ENCODE assay signal across 14 cellular contexts in genomic region chr11:11478687-11479086, GRCh38.
DNase-seq lines count a peak whose midpoint lies in the region; ATAC-seq, FAIRE-seq and TF ChIP-seq lines count a peak whose summit lies in the region.
"Had no signal": no experiment of that assay in that cellular context is flagged by ENCODE, and none has a peak within 500 bp of the region (broad histone marks: within the 10 kb centered on the region; RNA-seq: fewer than 3 reads in every experiment).

No MANE protein-coding gene starts in this region.

- H3K4me3 ChIP-seq in BE2C (ENCODE audit: low read depth, low read length) (no peak overlapping the region), HCT116 (replicated peaks in 1 of 2; ENCODE audit: low read depth in 1 of 2, low read length in 2 of 2) (no peak overlapping the region), bronchial epithelial cell (ENCODE audit: low read depth, low read length) (no peak overlapping the region)
- H3K4me3 ChIP-seq: GM23248, SJSA1 had no signal

- no TSS peak for BruUV-seq in HCT116 (replicated peaks; lab: Mats Ljungman, UMichigan)

- no peaks in the 10 kb centered on the region for H3K36me3 ChIP-seq in BE2C
- no peaks in the 10 kb centered on the region for H3K36me3 ChIP-seq in HCT116 (ENCODE audit: control insufficient read depth in 1 of 2, insufficient read depth in 2 of 2, low read length in 2 of 2)
- H3K36me3 ChIP-seq in bronchial epithelial cell (ENCODE audit: control insufficient read depth, insufficient read depth, low read length) = no peaks in the 10 kb centered on the region
- H3K36me3 ChIP-seq: SJSA1 had no signal

- no peak overlapping the region for H3K4me2 ChIP-seq in HCT116 (ENCODE audit: low read length)

- no peak for TF ChIP-seq RAD21 in HCT116 (IDR thresholded peaks at IDR 0.05; ENCODE audit: low read depth)

- RAD21 ChIA-PET in HCT116 (lab: Charles Lee; ENCODE audit: low non-redundant PET in 1 of 2, low total read pairs in 2 of 2, uncharacterized antibody in 2 of 2, unreplicated experiment in 2 of 2) = no interaction called here

- no peak overlapping the region for H2AFZ ChIP-seq in HCT116 (ENCODE audit: low read depth, low read length, poor library complexity, severe bottlenecking)
- H2AFZ ChIP-seq: GM23248 had no signal

- no peak overlapping the region for H3K9ac ChIP-seq in HCT116 (ENCODE audit: low read length)
- H3K9ac ChIP-seq: GM23248 had no signal

- H4K20me1 ChIP-seq in HCT116 (ENCODE audit: insufficient read depth) = no peaks in the 10 kb centered on the region

- no peaks in the 10 kb centered on the region for H3K27me3 ChIP-seq in BE2C
- H3K27me3 ChIP-seq in HCT116 (ENCODE audit: insufficient read depth, low read length) = no peaks in the 10 kb centered on the region
- H3K27me3 ChIP-seq in bronchial epithelial cell (ENCODE audit: control insufficient read depth, insufficient read depth, low read length) = no peaks in the 10 kb centered on the region
- H3K27me3 ChIP-seq: SJSA1 had no signal

- no peak overlapping the region for H3K27ac ChIP-seq in HCT116 (ENCODE audit: low read depth, low read length)
- H3K27ac ChIP-seq: GM23248, SJSA1 had no signal

- intact Hi-C loops in HCT116 (cut with micrococcal nuclease) = no loop called here

- H3K9me2 ChIP-seq in HCT116 (ENCODE audit: insufficient read depth) = no peaks in the 10 kb centered on the region

- ATAC-seq in HCT116 (no peak), GM18505 (IDR thresholded peaks at IDR 0.05; ENCODE audit: unreplicated experiment) (no peak), HG03439 (IDR thresholded peaks at IDR 0.05; ENCODE audit: unreplicated experiment) (no peak)

- TF ChIP-seq CTCF in BE2C (IDR thresholded peaks at IDR 0.05; ENCODE audit: low read depth, low read length) (0 out of 2 replicates have a peak, but pooled peaks have one; percentile 4), HCT116 (IDR thresholded peaks at IDR 0.05 in 2 of 3, conservative IDR thresholded peaks at IDR 0.05 in 1 of 3; ENCODE audit: borderline replicate concordance in 1 of 3, insufficient read depth in 1 of 3, low read depth in 2 of 3, low read length in 2 of 3) (peak in 2 of 3 experiments; percentile 26 to 43; a peak in 3 of 6 replicates), bronchial epithelial cell (IDR thresholded peaks at IDR 0.05; ENCODE audit: insufficient read depth, low read length, severe bottlenecking) (no peak)

- DNase-seq in BE2C (no peak), HCT116 (ENCODE audit: low read depth, low spot score) (no peak), bronchial epithelial cell (ENCODE audit: low read depth) (no peak), iPS-NIHi11 (ENCODE audit: low spot score) (peak; percentile 71), NCI-H128 (lab: John Stamatoyannopoulos, UW; ENCODE audit: unreplicated experiment) (no peak)
- DNase-seq: AML-193; CD4-positive, CD25-positive, alpha-beta regulatory T cell; DMS79 treated with DMSO at 0.1 percent for 48 hours; GF-D8; GM23248; NCI-H1694 had no signal

- no peak for TF ChIP-seq POLR2A in HCT116 (IDR thresholded peaks at IDR 0.05; ENCODE audit: borderline replicate concordance, extremely low read depth, insufficient read depth, insufficient read length)
- TF ChIP-seq POLR2A in GM18505 (IDR thresholded peaks at IDR 0.05; ENCODE audit: borderline replicate concordance, extremely low read depth, insufficient read depth, insufficient read length) = no peak

- H3K9me3 ChIP-seq in BE2C (no peaks in the 10 kb centered on the region), HCT116 (ENCODE audit: control insufficient read depth in 1 of 2, insufficient read depth in 1 of 2, low read depth in 1 of 2, low read length in 2 of 2) (no peaks in the 10 kb centered on the region)
- H3K9me3 ChIP-seq: SJSA1 had no signal

- peak; percentile 36 for FAIRE-seq in bronchial epithelial cell (lab: Jason Lieb, UNC)

- H3K4me1 ChIP-seq in BE2C = peaks cover 2% of the 10 kb centered on the region; the same call in 1 of the 2 replicates
- no peaks in the 10 kb centered on the region; a peak in 1 of 4 replicates for H3K4me1 ChIP-seq in HCT116 (ENCODE audit: control insufficient read depth in 1 of 2, insufficient read depth in 2 of 2, low read length in 2 of 2)
- H3K4me1 ChIP-seq: SJSA1 had no signal

- POLR2A ChIA-PET in HCT116 (lab: Charles Lee) = no interaction called here

- CTCF ChIA-PET in HCT116 (lab: Charles Lee) = no interaction called here

- no peaks in the 10 kb centered on the region for H3K79me2 ChIP-seq in HCT116 (ENCODE audit: insufficient read depth, low read length)

TF ChIP-seq in HCT116, 20 proteins besides CTCF, POLR2A, EP300 and RAD21:
- TF ChIP-seq YY1 (IDR thresholded peaks at IDR 0.05; ENCODE audit: extremely low read depth, insufficient replicate concordance, low read depth, low read length) = no peak
- no peak for TF ChIP-seq REST (IDR thresholded peaks at IDR 0.05; ENCODE audit: low read depth)
- TF ChIP-seq CEBPB (IDR thresholded peaks at IDR 0.05; ENCODE audit: low read depth) = no peak
- no peak for TF ChIP-seq TCF7L2 (IDR thresholded peaks at IDR 0.05; ENCODE audit: borderline replicate concordance, extremely low read depth, insufficient read depth, insufficient read length)
- no peak for TF ChIP-seq POLR2AphosphoS5 (IDR thresholded peaks at IDR 0.05; ENCODE audit: low read depth, low read length)
